In genomic region chr4:38930199-38930598, GRCh38 we compare ENCODE assay signal across 12 cellular contexts.
DNase-seq lines count a peak whose midpoint lies in the region; ATAC-seq and TF ChIP-seq lines count a peak whose summit lies in the region.
"Had no signal": no experiment of that assay in that cellular context is flagged by ENCODE, and none has a peak within 500 bp of the region (broad histone marks: within the 10 kb centered on the region; RNA-seq: fewer than 3 reads in every experiment).

No MANE protein-coding gene starts in this region.

- no peak for DNase-seq in activated naive CD4-positive, alpha-beta T cell treated with anti-CD3 and anti-CD28 coated beads, Interleukin-2, amount 50 U/mL, for 72 hours (ENCODE audit: low spot score in 2 of 2)
- no peak for DNase-seq in activated naive CD4-positive, alpha-beta T cell treated with anti-CD3 and anti-CD28 coated beads, Interleukin-2, amount 50 U/mL, for 16 hours
- DNase-seq in esophagus muscularis mucosa (ENCODE audit: extremely low spot score) (no peak), uterus (no peak), T-helper 9 cell (no peak)
- DNase-seq in activated effector memory CD4-positive, alpha-beta T cell treated with Interleukin-2 at 50 U/mL for 16 hours, result no peak
- DNase-seq in stimulated activated CD4-positive, alpha-beta T cell treated with anti-CD3 and anti-CD28 coated beads, Interleukin-4, amount 100 ng/mL, for 4 hours, result no peak
- DNase-seq: DMS79, naive B cell had no signal

- TF ChIP-seq POLR2A in esophagus muscularis mucosa (IDR thresholded peaks at IDR 0.05; ENCODE audit: low read depth) (no peak), uterus (IDR thresholded peaks at IDR 0.05) (no peak)

- no peaks in the 10 kb centered on the region for H3K9me3 Mint-ChIP-seq in activated naive CD4-positive, alpha-beta T cell treated with anti-CD3 and anti-CD28 coated beads, Interleukin-2, amount 50 U/mL, for 72 hours
- H3K9me3 Mint-ChIP-seq: GM23338, naive B cell had no signal

- no peaks in the 10 kb centered on the region for H3K36me3 Mint-ChIP-seq in activated naive CD4-positive, alpha-beta T cell treated with anti-CD3 and anti-CD28 coated beads, Interleukin-2, amount 50 U/mL, for 72 hours
- H3K36me3 Mint-ChIP-seq: naive B cell had no signal

- H3K4me1 ChIP-seq in esophagus muscularis mucosa (peaks cover 0 to 44% (median 40%) of the 10 kb centered on the region in 4 donors), uterus (no peaks in the 10 kb centered on the region)

- ATAC-seq in activated naive CD4-positive, alpha-beta T cell treated with anti-CD3 and anti-CD28 coated beads, Interleukin-2, amount 50 U/mL, for 72 hours, result peak; percentile 22 to 78
- peak; percentile 59 for ATAC-seq in HG03039 (IDR thresholded peaks at IDR 0.05; ENCODE audit: unreplicated experiment)
- ATAC-seq: GM23338, Panc1 had no signal

- no peak overlapping the region for H3K4me3 ChIP-seq in esophagus muscularis mucosa
- H3K4me3 ChIP-seq in uterus, result no peak overlapping the region
- H3K4me3 ChIP-seq: GM23338 had no signal

- H3K27ac ChIP-seq in esophagus muscularis mucosa (replicated peaks in 1 of 4) (peak overlapping the region; percentile 13 to 69 (median 52)), uterus (no peak overlapping the region)

- intact Hi-C loops in esophagus muscularis mucosa (cut with DNase I) (no loop called here), uterus (cut with DNase I; ENCODE audit: low total_unique reads) (no loop called here)

- H3K27me3 ChIP-seq in esophagus muscularis mucosa, result no peaks in the 10 kb centered on the region
- no peaks in the 10 kb centered on the region for H3K27me3 ChIP-seq in uterus

- no peak for TF ChIP-seq EP300 in esophagus muscularis mucosa (IDR thresholded peaks at IDR 0.05)

- H3K36me3 ChIP-seq in esophagus muscularis mucosa, result peaks cover 41 to 90% (median 66%) of the 10 kb centered on the region in 4 donors
- H3K36me3 ChIP-seq in uterus, result no peaks in the 10 kb centered on the region

- WGBS in esophagus muscularis mucosa, result 27% methylated on average over 1 of the region's 1 CpG

- H3K9me3 ChIP-seq in esophagus muscularis mucosa, result no peaks in the 10 kb centered on the region
- no peaks in the 10 kb centered on the region for H3K9me3 ChIP-seq in uterus

- no peak overlapping the region for H3K27ac Mint-ChIP-seq in activated naive CD4-positive, alpha-beta T cell treated with anti-CD3 and anti-CD28 coated beads, Interleukin-2, amount 50 U/mL, for 72 hours
- H3K27ac Mint-ChIP-seq: GM23338, naive B cell had no signal

- no peak for TF ChIP-seq CTCF in esophagus muscularis mucosa (IDR thresholded peaks at IDR 0.05)
- no peak for TF ChIP-seq CTCF in uterus (IDR thresholded peaks at IDR 0.05)

Comparison
In these comparisons a context has a peak if more than half of its experiments do, and no peak if none do; other contexts are left out.
1. H3K27ac ChIP-seq: peak in esophagus muscularis mucosa (4 of 4); none in uterus (0 of 2).